Comparison of ENCODE assay signal across 19 cellular contexts in genomic region chr5:174606646-174607045, GRCh38.
DNase-seq lines count a peak whose midpoint lies in the region; ATAC-seq, FAIRE-seq and TF ChIP-seq lines count a peak whose summit lies in the region.
"Had no signal": no experiment of that assay in that cellular context is flagged by ENCODE, and none has a peak within 500 bp of the region (broad histone marks: within the 10 kb centered on the region; RNA-seq: fewer than 3 reads in every experiment).

No MANE protein-coding gene starts in this region.

- no peak for ATAC-seq in HG02840 (IDR thresholded peaks at IDR 0.05; ENCODE audit: low FRiP score, unreplicated experiment)
- ATAC-seq: PC-3 had no signal

- H3K9me3 ChIP-seq in BLaER1 (peaks cover 6% of the 10 kb centered on the region), astrocyte (ENCODE audit: insufficient read depth, low read depth, low read length) (no peaks in the 10 kb centered on the region), parathyroid adenoma (ENCODE audit: control insufficient read depth, low read length) (no peaks in the 10 kb centered on the region), small intestine (ENCODE audit: control insufficient read depth, low read depth) (no peaks in the 10 kb centered on the region), MM.1S (replicated peaks; ENCODE audit: insufficient read depth, low read length) (no peaks in the 10 kb centered on the region)

- H3K9me2 ChIP-seq in MM.1S (replicated peaks; ENCODE audit: insufficient read depth, low read length): no peaks in the 10 kb centered on the region

- WGBS in small intestine, 3 donors: 59 to 88% (median 71%) methylated on average over 4 of the region's 4 CpGs

- H3K27me3 ChIP-seq in BLaER1 (no peaks in the 10 kb centered on the region), astrocyte (ENCODE audit: insufficient read depth, low read length) (no peaks in the 10 kb centered on the region), parathyroid adenoma (ENCODE audit: control insufficient read depth, insufficient read depth, low read length) (no peaks in the 10 kb centered on the region), small intestine (ENCODE audit: control insufficient read depth in 2 of 2, insufficient read depth in 2 of 2, low read length in 2 of 2) (no peaks in the 10 kb centered on the region), MM.1S (replicated peaks; ENCODE audit: insufficient read depth, low read length) (no peaks in the 10 kb centered on the region), brain microvascular endothelial cell (replicated peaks) (no peaks in the 10 kb centered on the region)

- H2AFZ ChIP-seq in astrocyte (ENCODE audit: low read depth, low read length): no peak overlapping the region
- H2AFZ ChIP-seq in parathyroid adenoma: peak overlapping the region; percentile 16
- H2AFZ ChIP-seq in MM.1S (ENCODE audit: low read length): no peak overlapping the region

- H3F3A ChIP-seq in MM.1S (ENCODE audit: insufficient read depth, low read length): no peaks in the 10 kb centered on the region

- H3K27ac ChIP-seq in BLaER1: no peak overlapping the region
- H3K27ac ChIP-seq in astrocyte (ENCODE audit: low read depth, low read length): no peak overlapping the region
- no peak overlapping the region for H3K27ac ChIP-seq in parathyroid adenoma
- H3K27ac ChIP-seq in small intestine (ENCODE audit: low read depth in 1 of 2, low read length in 1 of 2): no peak overlapping the region
- H3K27ac ChIP-seq in MM.1S (ENCODE audit: low read length): no peak overlapping the region
- no peak overlapping the region for H3K27ac ChIP-seq in brain microvascular endothelial cell
- H3K27ac ChIP-seq: HL-60 had no signal

- H3K79me2 ChIP-seq in astrocyte (ENCODE audit: insufficient read depth, low read length) (no peaks in the 10 kb centered on the region), parathyroid adenoma (no peaks in the 10 kb centered on the region), MM.1S (ENCODE audit: low read length) (no peaks in the 10 kb centered on the region)

- H3K36me3 Mint-ChIP-seq in astrocyte (ENCODE audit: low read depth, unreplicated experiment): no peaks in the 10 kb centered on the region

- FAIRE-seq in astrocyte (lab: Jason Lieb, UNC): no peak
- FAIRE-seq in small intestine (lab: Jason Lieb, UNC): no peak
- FAIRE-seq: A204.1, H54, HTR-8/SVneo had no signal

- peak overlapping the region; percentile 60 for H3K27ac Mint-ChIP-seq in astrocyte (ENCODE audit: unreplicated experiment)

- H3K9ac ChIP-seq in BLaER1 (no peak overlapping the region; the same call in 1 of the 2 replicates), astrocyte (ENCODE audit: low read length) (no peak overlapping the region), parathyroid adenoma (no peak overlapping the region), MM.1S (ENCODE audit: low read length) (no peak overlapping the region)

- H3K4me1 ChIP-seq in BLaER1 (peaks cover 53% of the 10 kb centered on the region), astrocyte (ENCODE audit: insufficient read depth, low read length) (peaks cover 8% of the 10 kb centered on the region), parathyroid adenoma (peaks cover 32% of the 10 kb centered on the region), small intestine (ENCODE audit: control insufficient read depth in 2 of 2, insufficient read depth in 1 of 2, low read depth in 1 of 2, low read length in 1 of 2) (no peaks in the 10 kb centered on the region), MM.1S (ENCODE audit: low read length) (no peaks in the 10 kb centered on the region)

- H3K4me3 ChIP-seq in BLaER1: no peak overlapping the region
- H3K4me3 ChIP-seq in astrocyte (ENCODE audit: insufficient read depth, low read depth, low read length): no peak overlapping the region
- H3K4me3 ChIP-seq in parathyroid adenoma (ENCODE audit: low read depth, low read length): no peak overlapping the region
- H3K4me3 ChIP-seq in small intestine (ENCODE audit: low read depth in 1 of 2, low read length in 2 of 2): no peak overlapping the region
- H3K4me3 ChIP-seq in MM.1S (ENCODE audit: low read length): no peak overlapping the region
- H3K4me3 ChIP-seq in brain microvascular endothelial cell (ENCODE audit: low read depth, low read length): no peak overlapping the region

- in situ Hi-C loops in brain microvascular endothelial cell (cut with HindIII; ENCODE audit: low pct_ligation_motif_present, low sequenced_read_pairs): no loop called here

- no peaks in the 10 kb centered on the region for H3K9me3 Mint-ChIP-seq in astrocyte (ENCODE audit: unreplicated experiment)

- H3K27me3 Mint-ChIP-seq in astrocyte (ENCODE audit: low read depth, unreplicated experiment): no peaks in the 10 kb centered on the region

- H4K20me1 ChIP-seq in BLaER1 (no peaks in the 10 kb centered on the region), astrocyte (ENCODE audit: insufficient read depth, low read length) (no peaks in the 10 kb centered on the region), MM.1S (ENCODE audit: insufficient read depth, low read length) (no peaks in the 10 kb centered on the region)

- H3K4me2 ChIP-seq in BLaER1: peak overlapping the region; percentile 10; the same call in 1 of the 2 replicates
- no peak overlapping the region for H3K4me2 ChIP-seq in astrocyte (ENCODE audit: low read length)
- H3K4me2 ChIP-seq in parathyroid adenoma (ENCODE audit: low read length): no peak overlapping the region
- no peak overlapping the region for H3K4me2 ChIP-seq in MM.1S (ENCODE audit: low read depth, low read length)

- no peaks in the 10 kb centered on the region for H3K36me3 ChIP-seq in BLaER1
- no peaks in the 10 kb centered on the region for H3K36me3 ChIP-seq in astrocyte (ENCODE audit: insufficient read depth, low read length)
- no peaks in the 10 kb centered on the region for H3K36me3 ChIP-seq in parathyroid adenoma (ENCODE audit: control insufficient read depth, insufficient read depth, low read length)
- H3K36me3 ChIP-seq in small intestine (ENCODE audit: control insufficient read depth in 2 of 2, insufficient read depth in 2 of 2, low read length in 2 of 2): no peaks in the 10 kb centered on the region
- H3K36me3 ChIP-seq in MM.1S (replicated peaks; ENCODE audit: insufficient read depth, low read length): no peaks in the 10 kb centered on the region
- H3K36me3 ChIP-seq in brain microvascular endothelial cell (replicated peaks): no peaks in the 10 kb centered on the region

- TF ChIP-seq CTCF in astrocyte (IDR thresholded peaks at IDR 0.05; ENCODE audit: insufficient read depth, low read depth, low read length) (no peak), parathyroid adenoma (IDR thresholded peaks at IDR 0.05) (no peak), MM.1S (IDR thresholded peaks at IDR 0.05; ENCODE audit: low read length) (no peak), brain microvascular endothelial cell (IDR thresholded peaks at IDR 0.05; ENCODE audit: low read depth, low read length, missing control alignments) (no peak)

- H3K4me1 Mint-ChIP-seq in astrocyte (ENCODE audit: low read depth, unreplicated experiment): peaks cover 8% of the 10 kb centered on the region

- DNase-seq in astrocyte (ENCODE audit: low read depth): peak; percentile 44
- peak; percentile 61 for DNase-seq in kidney tubule cell (ENCODE audit: low spot score)
- no peak for DNase-seq in small intestine
- no peak for DNase-seq in MM.1S
- no peak for DNase-seq in brain microvascular endothelial cell
- DNase-seq: C1 segment of cervical spinal cord; MV-4-11; NCI-H1417 treated with DMSO at 0.1 percent for 48 hours; NCI-H1930; NCI-H446 treated with DMSO at 0.1 percent for 48 hours; NK-92 treated with Interleukin-12 subunit alpha and Interleukin-12 subunit beta, amount 100 ng/mL, for 24 hours; PC-3 had no signal

- no peak overlapping the region for H3K4me3 Mint-ChIP-seq in astrocyte (ENCODE audit: unreplicated experiment)

Comparison
In these comparisons a context has a peak if more than half of its experiments do, and no peak if none do; other contexts are left out.
1. DNase-seq: peak in astrocyte (single experiment) and kidney tubule cell (single experiment); none in small intestine (single experiment), MM.1S (single experiment) and brain microvascular endothelial cell (single experiment).